Comparison of ENCODE assay signal across 20 cellular contexts in genomic region chr2:63983986-63984605, GRCh38. TPM values are rescaled to one million over a fixed set of nuclear protein-coding genes. Genes with fewer than 3 reads are reported as not detected.
DNase-seq lines count a peak whose midpoint lies in the region; ATAC-seq, FAIRE-seq and TF ChIP-seq lines count a peak whose summit lies in the region.
"Had no signal": no experiment of that assay in that cellular context is flagged by ENCODE, and none has a peak within 500 bp of the region (broad histone marks: within the 10 kb centered on the region; RNA-seq: fewer than 3 reads in every experiment).

No MANE protein-coding gene starts in this region.

- peaks cover 9% of the 10 kb centered on the region for H3K36me3 Mint-ChIP-seq in effector memory CD8-positive, alpha-beta T cell (ENCODE audit: insufficient read depth)

- no peaks in the 10 kb centered on the region for H3K9me2 ChIP-seq in PC-3 (replicated peaks; ENCODE audit: low read length)

- POLR2A ChIA-PET in PC-3 (lab: Charles Lee; ENCODE audit: unreplicated experiment) = no interaction called here

- BruUV-seq in PC-3 (replicated peaks; lab: Mats Ljungman, UMichigan) = no TSS peak

- H2AFZ ChIP-seq in PC-3 (ENCODE audit: low read length) = no peak overlapping the region

- H3K9me3 Mint-ChIP-seq in effector memory CD8-positive, alpha-beta T cell = no peaks in the 10 kb centered on the region

- H3K36me3 ChIP-seq in PC-3 (ENCODE audit: low read depth, low read length) = peaks cover 12% of the 10 kb centered on the region; the same call in 1 of the 2 replicates

- ATAC-seq in HG03097 (IDR thresholded peaks at IDR 0.05; ENCODE audit: low FRiP score, unreplicated experiment) (peak; percentile 56), PC-3 (peak; percentile 42), GM18870 (IDR thresholded peaks at IDR 0.05; ENCODE audit: unreplicated experiment) (no peak)
- ATAC-seq in effector memory CD8-positive, alpha-beta T cell (replicated peaks) = no peak
- ATAC-seq: gastroesophageal sphincter had no signal

- no peaks in the 10 kb centered on the region for H3F3A ChIP-seq in PC-3 (ENCODE audit: low read length, unreplicated experiment)

- no peak overlapping the region for H3K4me3 Mint-ChIP-seq in effector memory CD8-positive, alpha-beta T cell
- H3K4me3 Mint-ChIP-seq: brain had no signal

- no peak overlapping the region for H3K4me2 ChIP-seq in PC-3 (ENCODE audit: low read length)

- TF ChIP-seq CTCF in PC-3 (conservative IDR thresholded peaks at IDR 0.05; ENCODE audit: low read depth, low read length) = no peak

- H3K9ac ChIP-seq in PC-3 (ENCODE audit: low read length) = no peak overlapping the region

- peaks cover 15 to 30% of the 10 kb centered on the region in 2 donors for H3K4me1 Mint-ChIP-seq in effector memory CD8-positive, alpha-beta T cell (ENCODE audit: low read depth in 2 of 2)

- DNase-seq in NCI-H2029 (lab: John Stamatoyannopoulos, UW) (peak; percentile 40), NCI-H2029 treated with DMSO at 0.1 percent for 48 hours (lab: John Stamatoyannopoulos, UW) (no peak), PC-3 (peak; percentile 46), NCI-H774 (lab: John Stamatoyannopoulos, UW) (no peak)
- DNase-seq in effector memory CD8-positive, alpha-beta T cell = no peak
- DNase-seq: activated naive CD4-positive, alpha-beta T cell; effector memory CD4-positive, alpha-beta T cell; GOT3; NCI-H446; stimulated activated CD4-positive, alpha-beta T cell treated with anti-CD3 and anti-CD28 coated beads, Interleukin-15, amount 100 ng/mL, for 24 hours; T-helper 9 cell; transverse colon had no signal

- peaks cover 35% of the 10 kb centered on the region for H3K4me1 ChIP-seq in PC-3 (ENCODE audit: insufficient read depth, low read length)

- H3K27me3 ChIP-seq in PC-3 (ENCODE audit: low read length) = no peaks in the 10 kb centered on the region
- H3K27me3 ChIP-seq: gastroesophageal sphincter, transverse colon had no signal

- no peak overlapping the region for H3K4me3 ChIP-seq in PC-3 (ENCODE audit: low read length)
- H3K4me3 ChIP-seq: gastroesophageal sphincter, transverse colon had no signal

- H3K27me3 Mint-ChIP-seq in effector memory CD8-positive, alpha-beta T cell = no peaks in the 10 kb centered on the region
- H3K27me3 Mint-ChIP-seq: brain had no signal

- no peak overlapping the region for H3K27ac ChIP-seq in PC-3 (ENCODE audit: low read length)
- H3K27ac ChIP-seq: gastroesophageal sphincter, transverse colon had no signal

- CTCF ChIA-PET in PC-3 (lab: Charles Lee) = no interaction called here

- no peaks in the 10 kb centered on the region for H3K9me3 ChIP-seq in PC-3 (ENCODE audit: low read length)
- H3K9me3 ChIP-seq: transverse colon had no signal

- peak; percentile 21 for FAIRE-seq in islet of Langerhans (lab: Jason Lieb, UNC)
- FAIRE-seq: A204.1, D721Med, keratinocyte had no signal

- H4K20me1 ChIP-seq in PC-3 (ENCODE audit: low read length) = 0 out of 2 replicates have a peak, but pooled peaks cover 3% of the 10 kb centered on the region

- peaks cover 21% of the 10 kb centered on the region for H3K79me2 ChIP-seq in PC-3 (ENCODE audit: low read length)

- H3K27ac Mint-ChIP-seq in effector memory CD8-positive, alpha-beta T cell = no peak overlapping the region

- intact Hi-C loops in PC-3 (cut with micrococcal nuclease) = loop anchor here (5.0 kb wide), 1 partner anchor 33 kb away; the partner anchor contains the start of gene VPS54

RNA-seq across cellular contexts. Expression of gene VPS54, which starts 35.1 kb away (rescaled TPM):
- 17.9 and 18.6 TPM in 2 replicates for total RNA-seq in PC-3 (2014; rRNA removed)

Comparison
In these comparisons a context has a peak if more than half of its experiments do, and no peak if none do; other contexts are left out.
1. DNase-seq: peak in NCI-H2029 (single experiment) and PC-3 (single experiment); none in NCI-H2029 treated with DMSO at 0.1 percent for 48 hours (single experiment), NCI-H774 (single experiment) and effector memory CD8-positive, alpha-beta T cell (0 of 3).
2. ATAC-seq: peak in HG03097 (single experiment) and PC-3 (single experiment); none in effector memory CD8-positive, alpha-beta T cell (single experiment) and GM18870 (single experiment).